ENCODE assay signal across 24 cellular contexts in genomic region chr22:17491090-17491489, GRCh38.
DNase-seq lines count a peak whose midpoint lies in the region; ATAC-seq, FAIRE-seq and TF ChIP-seq lines count a peak whose summit lies in the region.
"Had no signal": no experiment of that assay in that cellular context is flagged by ENCODE, and none has a peak within 500 bp of the region (broad histone marks: within the 10 kb centered on the region; RNA-seq: fewer than 3 reads in every experiment).

No MANE protein-coding gene starts in this region.

- H3K4me1 ChIP-seq in heart left ventricle (peaks cover 0 to 19% (median 8%) of the 10 kb centered on the region in 12 donors), upper lobe of right lung (no peaks in the 10 kb centered on the region)
- H3K4me1 ChIP-seq: Caco-2, Peyer's patch, SJCRH30 had no signal

- peaks cover 4% of the 10 kb centered on the region for H3K9me3 Mint-ChIP-seq in glutamatergic neuron (ENCODE audit: unreplicated experiment)
- H3K9me3 Mint-ChIP-seq: CD4-positive, CD25-positive, alpha-beta regulatory T cell; IgD-negative memory B cell had no signal

- DNase-seq in Right ventricle myocardium superior (no peak), heart left ventricle (no peak), SKM-1 treated with dmso at 0.1 percent for 144 hours (lab: John Stamatoyannopoulos, UW; ENCODE audit: unreplicated experiment) (peak; percentile 16), glutamatergic neuron (no peak), upper lobe of right lung (no peak), GM12892 (ENCODE audit: insufficient read length) (no peak), NCI-H226 (no peak), HuH-7.5 (ENCODE audit: low spot score) (no peak)
- DNase-seq: Caco-2; CD4-positive, CD25-positive, alpha-beta regulatory T cell; DMS 273 treated with DMSO at 0.1 percent for 48 hours; DMS79 treated with DMSO at 0.1 percent for 48 hours; HCEC 1CT; NCI-H1048; NCI-H1417 treated with DMSO at 0.1 percent for 48 hours; NCI-H187 treated with DMSO at 0.1 percent for 48 hours; NCI-H2227 treated with DMSO at 0.1 percent for 48 hours; NCI-H524; NCI-H774; NK-92 treated with Interleukin-12 subunit alpha and Interleukin-12 subunit beta, amount 100 ng/mL, for 24 hours; Peyer's patch; SJCRH30 had no signal

- no peak for FAIRE-seq in GM12892 (lab: Jason Lieb, UNC)
- FAIRE-seq: HTR-8/SVneo had no signal

- intact Hi-C loops in Right ventricle myocardium superior (cut with DNase I): no loop called here
- intact Hi-C loops in heart left ventricle (cut with DNase I): loop anchor here in 4 of 10 donors (5.0 to 10.0 kb wide), 3 partner anchors 56 to 286 kb away; partner anchors contain the start of gene CECR2 (in 3 of the 4)
- intact Hi-C loops in upper lobe of right lung (cut with DNase I): no loop called here

- ATAC-seq in Right ventricle myocardium superior (ENCODE audit: poor library complexity) (peak; percentile 11), heart left ventricle (no peak), upper lobe of right lung (peak; percentile 49)

- H3K27ac ChIP-seq in heart left ventricle (no peak overlapping the region), upper lobe of right lung (no peak overlapping the region)
- H3K27ac ChIP-seq: Peyer's patch, SJCRH30 had no signal

- H3K4me3 ChIP-seq in heart left ventricle (no peak overlapping the region), upper lobe of right lung (no peak overlapping the region)
- H3K4me3 ChIP-seq: Peyer's patch, SJCRH30 had no signal

- H3K27me3 ChIP-seq in heart left ventricle (no peaks in the 10 kb centered on the region), upper lobe of right lung (no peaks in the 10 kb centered on the region)
- H3K27me3 ChIP-seq: Peyer's patch, SJCRH30 had no signal

- peak overlapping the region; percentile 39 for H3K27ac Mint-ChIP-seq in glutamatergic neuron (ENCODE audit: unreplicated experiment)
- H3K27ac Mint-ChIP-seq: CD4-positive, CD25-positive, alpha-beta regulatory T cell; IgD-negative memory B cell had no signal

- H3K4me1 Mint-ChIP-seq in glutamatergic neuron (ENCODE audit: low read depth, unreplicated experiment): peaks cover 40% of the 10 kb centered on the region
- H3K4me1 Mint-ChIP-seq: CD4-positive, CD25-positive, alpha-beta regulatory T cell; IgD-negative memory B cell had no signal

- WGBS in heart left ventricle, 4 donors: 83 to 91% (median 90%) methylated on average over 8 of the region's 8 CpGs

- TF ChIP-seq CTCF in heart left ventricle (IDR thresholded peaks at IDR 0.05) (no peak), glutamatergic neuron (IDR thresholded peaks at IDR 0.05; ENCODE audit: partially characterized antibody, unreplicated experiment) (no peak), upper lobe of right lung (IDR thresholded peaks at IDR 0.05) (no peak)

- H3K36me3 Mint-ChIP-seq in glutamatergic neuron (ENCODE audit: unreplicated experiment): no peaks in the 10 kb centered on the region
- H3K36me3 Mint-ChIP-seq: CD4-positive, CD25-positive, alpha-beta regulatory T cell; IgD-negative memory B cell had no signal

- TF ChIP-seq POLR2A in heart left ventricle (IDR thresholded peaks at IDR 0.05) (no peak), GM12892 (IDR thresholded peaks at IDR 0.05; ENCODE audit: low read depth, low read length) (no peak)

- peaks cover 0 to 3% (median 0%) of the 10 kb centered on the region in 12 donors for H3K9me3 ChIP-seq in heart left ventricle
- no peaks in the 10 kb centered on the region for H3K9me3 ChIP-seq in upper lobe of right lung
- H3K9me3 ChIP-seq: Caco-2, Peyer's patch, SJCRH30 had no signal

- no peaks in the 10 kb centered on the region for H3K36me3 ChIP-seq in heart left ventricle
- H3K36me3 ChIP-seq in upper lobe of right lung: no peaks in the 10 kb centered on the region
- H3K36me3 ChIP-seq: Peyer's patch, SJCRH30 had no signal

- H3K27me3 Mint-ChIP-seq in glutamatergic neuron (ENCODE audit: unreplicated experiment): peaks cover 3% of the 10 kb centered on the region
- H3K27me3 Mint-ChIP-seq: IgD-negative memory B cell had no signal

- peak overlapping the region; percentile 23 for H3K4me3 Mint-ChIP-seq in glutamatergic neuron (ENCODE audit: unreplicated experiment)
- H3K4me3 Mint-ChIP-seq: CD4-positive, CD25-positive, alpha-beta regulatory T cell; IgD-negative memory B cell had no signal

Comparison
In these comparisons a context has a peak if more than half of its experiments do, and no peak if none do; other contexts are left out.
1. ATAC-seq: peak in Right ventricle myocardium superior (single experiment) and upper lobe of right lung (single experiment); none in heart left ventricle (0 of 4).